Comparison of ENCODE assay signal across 9 cellular contexts in the genomic region with DNA sequence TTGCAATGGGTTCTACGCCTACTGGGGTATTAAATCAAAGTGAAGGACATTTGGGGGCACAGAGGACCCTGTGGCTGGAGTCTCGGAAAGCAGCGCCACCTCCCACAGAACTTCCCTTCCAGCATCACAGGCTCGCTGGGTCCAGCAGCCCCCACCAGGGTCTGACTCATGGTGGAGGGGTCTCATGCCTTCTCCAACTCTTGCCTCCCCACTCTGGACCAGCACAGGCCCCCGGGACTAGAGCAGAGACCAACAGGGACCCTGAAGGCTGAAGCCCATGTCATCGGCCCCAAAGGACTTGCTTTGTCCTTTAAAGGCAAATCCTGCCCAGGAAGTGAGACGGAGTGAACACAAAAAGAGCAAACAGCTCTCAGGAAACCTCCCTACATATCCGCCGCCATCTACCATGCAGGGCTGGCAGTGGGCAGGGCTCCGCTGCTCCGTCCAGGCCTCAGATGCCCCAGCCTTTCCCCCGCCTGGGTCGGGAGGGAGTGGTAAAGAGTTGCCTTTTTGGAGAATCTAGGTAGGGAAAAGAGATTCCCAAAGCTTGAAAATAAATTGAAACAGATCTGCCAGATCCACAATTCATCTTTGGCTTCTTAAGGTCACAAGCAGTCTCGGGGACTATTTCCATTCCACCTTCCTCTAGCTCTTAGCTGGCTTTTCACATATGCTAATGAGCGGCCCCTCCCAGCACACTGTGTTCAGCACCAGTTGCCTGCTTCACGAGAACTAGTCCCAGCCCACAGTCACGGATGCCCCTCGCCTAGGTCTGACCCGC. TPM values are rescaled to one million over a fixed set of nuclear protein-coding genes. Genes with fewer than 3 reads are reported as not detected.
DNase-seq lines count a peak whose midpoint lies in the region; FAIRE-seq and TF ChIP-seq lines count a peak whose summit lies in the region.
"Had no signal": no experiment of that assay in that cellular context is flagged by ENCODE, and none has a peak within 500 bp of the region (broad histone marks: within the 10 kb centered on the region; RNA-seq: fewer than 3 reads in every experiment).

No MANE protein-coding gene starts in this region.

- TF ChIP-seq CTCF in breast epithelium (IDR thresholded peaks at IDR 0.05): no peak

- H2BK120ac ChIP-seq in mesenchymal stem cell (ENCODE audit: low read depth, low read length): no peak overlapping the region

- H4K91ac ChIP-seq in mesenchymal stem cell (ENCODE audit: low read length): no peak overlapping the region

- intact Hi-C loops in breast epithelium (cut with DNase I; ENCODE audit: low total_unique reads): no loop called here

- H3K27ac Mint-ChIP-seq in activated naive CD8-positive, alpha-beta T cell: no peak overlapping the region
- H3K27ac Mint-ChIP-seq in activated naive CD8-positive, alpha-beta T cell treated with anti-CD3 and anti-CD28 coated beads for 36 hours: no peak overlapping the region

- H3K4me3 ChIP-seq in breast epithelium: peak overlapping the region; percentile 50 to 83 (median 80)
- peak overlapping the region in 1 of 2 experiments; percentile 77 for H3K4me3 ChIP-seq in mesenchymal stem cell (ENCODE audit: insufficient read depth in 1 of 2, low read depth in 1 of 2, low read length in 2 of 2)

- FAIRE-seq in urothelium cell line (lab: Jason Lieb, UNC): no peak

- H3K27ac ChIP-seq in breast epithelium (peak overlapping the region; percentile 98), mesenchymal stem cell (ENCODE audit: low read length, poor library complexity, severe bottlenecking) (peak overlapping the region; percentile 88)

- H3K36me3 ChIP-seq in breast epithelium (no peaks in the 10 kb centered on the region), mesenchymal stem cell (ENCODE audit: control insufficient read depth in 1 of 2, insufficient read depth in 2 of 2, low read depth in 1 of 2, low read length in 2 of 2) (no peaks in the 10 kb centered on the region)

- H3K18ac ChIP-seq in mesenchymal stem cell (ENCODE audit: low read depth in 1 of 2, low read length in 2 of 2): peak overlapping the region in 1 of 2 experiments; percentile 13

- no peak overlapping the region for H2BK15ac ChIP-seq in mesenchymal stem cell (ENCODE audit: low read depth, poor library complexity, severe bottlenecking)

- no peak overlapping the region for H4K8ac ChIP-seq in mesenchymal stem cell (ENCODE audit: low read length)

- no peak overlapping the region for H2AFZ ChIP-seq in mesenchymal stem cell (ENCODE audit: low read depth, low read length)

- H3K9ac ChIP-seq in mesenchymal stem cell (ENCODE audit: low read length): peak overlapping the region; percentile 84

- no peak for TF ChIP-seq POLR2A in breast epithelium (IDR thresholded peaks at IDR 0.05)

- H3K4me1 Mint-ChIP-seq in activated naive CD8-positive, alpha-beta T cell (ENCODE audit: low read depth): peaks cover 7% of the 10 kb centered on the region
- H3K4me1 Mint-ChIP-seq in activated naive CD8-positive, alpha-beta T cell treated with anti-CD3 and anti-CD28 coated beads for 36 hours: peaks cover 7% of the 10 kb centered on the region

- no peaks in the 10 kb centered on the region for H3K9me3 Mint-ChIP-seq in activated naive CD8-positive, alpha-beta T cell (ENCODE audit: low read depth)
- H3K9me3 Mint-ChIP-seq in activated naive CD8-positive, alpha-beta T cell treated with anti-CD3 and anti-CD28 coated beads for 36 hours: no peaks in the 10 kb centered on the region

- H3K4me3 Mint-ChIP-seq in activated naive CD8-positive, alpha-beta T cell: peak overlapping the region; percentile 42
- no peak overlapping the region for H3K4me3 Mint-ChIP-seq in activated naive CD8-positive, alpha-beta T cell treated with anti-CD3 and anti-CD28 coated beads for 36 hours

- H3K4ac ChIP-seq in mesenchymal stem cell (ENCODE audit: low read depth in 1 of 2, low read length in 2 of 2): no peak overlapping the region

- peaks cover 0 to 17% of the 10 kb centered on the region in 2 donors for H3K4me1 ChIP-seq in breast epithelium
- H3K4me1 ChIP-seq in mesenchymal stem cell (ENCODE audit: control insufficient read depth, insufficient read depth, low read depth, low read length): peaks cover 51% of the 10 kb centered on the region

- WGBS in mesenchymal stem cell: 65% methylated on average over 19 of the region's 19 CpGs

- H2BK12ac ChIP-seq in mesenchymal stem cell (ENCODE audit: low read length in 2 of 2): peak overlapping the region in 1 of 2 experiments; percentile 29

- H3K14ac ChIP-seq in mesenchymal stem cell (ENCODE audit: low read length in 2 of 2): no peak overlapping the region

- H3K9me3 ChIP-seq in breast epithelium: no peaks in the 10 kb centered on the region
- H3K9me3 ChIP-seq in mesenchymal stem cell (ENCODE audit: control insufficient read depth, low read length): no peaks in the 10 kb centered on the region

- peak overlapping the region; percentile 99 for H2AK5ac ChIP-seq in mesenchymal stem cell (ENCODE audit: low read length, severe bottlenecking)

- H3K27me3 ChIP-seq in breast epithelium: no peaks in the 10 kb centered on the region
- peaks cover 0 to 46% of the 10 kb centered on the region in 2 experiments for H3K27me3 ChIP-seq in mesenchymal stem cell (ENCODE audit: control insufficient read depth in 1 of 2, insufficient read depth in 1 of 2, low read length in 2 of 2)

- peak overlapping the region; percentile 8 for H3K4me2 ChIP-seq in mesenchymal stem cell (ENCODE audit: low read length, poor library complexity, severe bottlenecking)

- H3K27me3 Mint-ChIP-seq in activated naive CD8-positive, alpha-beta T cell: peaks cover 15% of the 10 kb centered on the region
- H3K27me3 Mint-ChIP-seq in activated naive CD8-positive, alpha-beta T cell treated with anti-CD3 and anti-CD28 coated beads for 36 hours: peaks cover 52% of the 10 kb centered on the region

- no peaks in the 10 kb centered on the region for H3K79me1 ChIP-seq in mesenchymal stem cell (replicated peaks; ENCODE audit: low read length, poor library complexity, severe bottlenecking)

- peak overlapping the region in 1 of 2 experiments; percentile 53 for H3K23ac ChIP-seq in mesenchymal stem cell (ENCODE audit: low read length in 2 of 2)

- DNase-seq in activated naive CD8-positive, alpha-beta T cell treated with anti-CD3 and anti-CD28 coated beads for 36 hours: no peak
- DNase-seq in breast epithelium (ENCODE audit: low spot score in 2 of 2) (peak in 1 of 2 donors; percentile 41), mesenchymal stem cell (peak; percentile 26), NCI-H146 (lab: John Stamatoyannopoulos, UW) (no peak), urothelium cell line (ENCODE audit: low spot score) (no peak), NCI-H2081 treated with DMSO at 0.1 percent for 48 hours (lab: John Stamatoyannopoulos, UW) (no peak), Ammon's horn (ENCODE audit: low spot score) (no peak)

- H2BK5ac ChIP-seq in mesenchymal stem cell (ENCODE audit: low read depth, low read length, poor library complexity, severe bottlenecking): peak overlapping the region; percentile 59

- no peaks in the 10 kb centered on the region for H3K36me3 Mint-ChIP-seq in activated naive CD8-positive, alpha-beta T cell
- no peaks in the 10 kb centered on the region for H3K36me3 Mint-ChIP-seq in activated naive CD8-positive, alpha-beta T cell treated with anti-CD3 and anti-CD28 coated beads for 36 hours

RNA-seq across cellular contexts. Expression of gene GPRC5C, which starts 2.1 kb away (rescaled TPM):
- 1 to 10 TPM in 1 of 2 experiments, under 1 TPM in 1; 0.66 to 2.1 TPM for total RNA-seq in activated naive CD8-positive, alpha-beta T cell treated with anti-CD3 and anti-CD28 coated beads for 36 hours
- total RNA-seq in breast epithelium: 10 to 100 TPM; 24.3 to 69.2 (median 40.3) TPM
- polyA plus RNA-seq in mesenchymal stem cell (2013, experiment 1 of 2): 5.3 TPM
- 5.1 TPM for polyA plus RNA-seq in mesenchymal stem cell (2013, experiment 2 of 2)
- total RNA-seq: myocyte had no signal

RNA-seq across cellular contexts. Expression of gene CD300A, which starts 36.6 kb away (rescaled TPM):
- total RNA-seq in activated naive CD8-positive, alpha-beta T cell treated with anti-CD3 and anti-CD28 coated beads for 36 hours: 1 to 10 TPM; 4.4 to 5.6 TPM
- 10 to 100 TPM in 2 of 3 donors, 1 to 10 TPM in 1; 6.2 to 15.7 (median 10.2) TPM for total RNA-seq in breast epithelium
- not detected for polyA plus RNA-seq in mesenchymal stem cell (2013, experiment 1 of 2)
- not detected for polyA plus RNA-seq in mesenchymal stem cell (2013, experiment 2 of 2)
- total RNA-seq: myocyte had no signal

Comparison
In these comparisons a context has a peak if more than half of its experiments do, and no peak if none do; other contexts are left out.
1. RNA of gene GPRC5C, which starts 2.1 kb away (total RNA-seq): 24.3 to 69.2 TPM in breast epithelium; 0.66 to 2.1 TPM in activated naive CD8-positive, alpha-beta T cell treated with anti-CD3 and anti-CD28 coated beads for 36 hours; every median in the first group is over 4 times any median in the second.